Comparison of ENCODE assay signal across 22 cellular contexts in the genomic region with DNA sequence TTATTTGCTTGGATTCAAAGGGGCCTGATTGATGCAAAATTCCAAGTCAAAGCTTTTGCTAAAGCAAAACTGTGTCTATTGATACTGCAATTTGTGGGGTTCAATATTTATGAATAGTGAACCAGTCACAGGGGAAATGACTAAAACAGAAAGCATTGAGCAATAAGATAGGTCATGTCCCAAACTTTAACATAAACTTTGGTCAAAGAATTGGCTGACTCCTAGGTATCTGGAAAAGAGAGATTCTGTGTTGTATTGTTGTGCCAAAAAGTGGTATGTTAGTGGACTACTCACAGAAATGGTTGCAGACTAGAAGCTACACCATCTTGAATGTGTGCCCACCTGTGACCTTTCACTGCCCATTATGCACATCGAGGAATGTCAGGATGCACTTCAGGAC.
"Had no signal": no experiment of that assay in that cellular context is flagged by ENCODE, and none has a peak within 500 bp of the region (broad histone marks: within the 10 kb centered on the region; RNA-seq: fewer than 3 reads in every experiment).

No MANE protein-coding gene starts in this region.

- ATAC-seq: activated CD8-positive, alpha-beta T cell treated with anti-CD3 and anti-CD28 coated beads for 36 hours; activated T-cell treated with anti-CD3 and anti-CD28 coated beads, Interleukin-2, amount 50 U/mL, for 4 hours; body of pancreas; esophagus mucosa; gastrocnemius medialis; left lung; sciatic nerve; stimulated activated naive B cell treated with anti-CD40 and anti-IgM and Interleukin-4, amounts not matched to agents 10 μg/mL and 1 μg/mL and 100 μg/mL, for 72 hours had no signal

- H3K4me3 Mint-ChIP-seq: activated CD8-positive, alpha-beta T cell treated with anti-CD3 and anti-CD28 coated beads for 36 hours; activated naive CD4-positive, alpha-beta T cell treated with anti-CD3 and anti-CD28 coated beads for 36 hours; activated T-cell treated with anti-CD3 and anti-CD28 coated beads, Interleukin-2, amount 50 U/mL, for 4 hours; nephron progenitor cell; stimulated activated naive B cell treated with anti-CD40 and anti-IgM and Interleukin-4, amounts not matched to agents 10 μg/mL and 1 μg/mL and 100 μg/mL, for 72 hours had no signal

- H3K36me3 Mint-ChIP-seq: stimulated activated naive B cell treated with anti-CD40 and anti-IgM and Interleukin-4, amounts not matched to agents 10 μg/mL and 1 μg/mL and 100 μg/mL, for 72 hours had no signal

- H3K27me3 ChIP-seq: body of pancreas, colonic mucosa, gastrocnemius medialis, left lung, upper lobe of left lung had no signal

- H3K4me1 Mint-ChIP-seq: nephron progenitor cell; stimulated activated naive B cell treated with anti-CD40 and anti-IgM and Interleukin-4, amounts not matched to agents 10 μg/mL and 1 μg/mL and 100 μg/mL, for 72 hours had no signal

- H3K27me3 Mint-ChIP-seq: activated CD8-positive, alpha-beta T cell treated with anti-CD3 and anti-CD28 coated beads for 36 hours; stimulated activated naive B cell treated with anti-CD40 and anti-IgM and Interleukin-4, amounts not matched to agents 10 μg/mL and 1 μg/mL and 100 μg/mL, for 72 hours had no signal

- DNase-seq: activated CD4-positive, alpha-beta T cell treated with anti-CD3 and anti-CD28 coated beads for 48 hours; activated CD4-positive, CD25-positive, alpha-beta regulatory T cell; activated CD8-positive, alpha-beta T cell treated with anti-CD3 and anti-CD28 coated beads for 36 hours; activated naive CD4-positive, alpha-beta T cell treated with anti-CD3 and anti-CD28 coated beads for 36 hours; activated T-cell treated with anti-CD3 and anti-CD28 coated beads, Interleukin-2, amount 50 U/mL, for 4 hours; body of pancreas; central memory CD4-positive, alpha-beta T cell; colonic mucosa; gastrocnemius medialis; head of caudate nucleus; left lung; nephron progenitor cell; nucleus accumbens; stimulated activated CD4-positive, alpha-beta T cell treated with anti-CD3 and anti-CD28 coated beads, Interleukin-4, amount 100 ng/mL, for 4 hours; stimulated activated naive B cell treated with anti-CD40 and anti-IgM and Interleukin-4, amounts not matched to agents 10 μg/mL and 1 μg/mL and 100 μg/mL, for 72 hours; T-helper 1 cell; T1000; upper lobe of left lung had no signal

- H3K9me3 ChIP-seq: body of pancreas, colonic mucosa, gastrocnemius medialis, thoracic aorta, upper lobe of left lung had no signal

- H3K27ac ChIP-seq: body of pancreas, colonic mucosa, gastrocnemius medialis, left lung, thoracic aorta, upper lobe of left lung had no signal

- H3K9me3 Mint-ChIP-seq: activated CD8-positive, alpha-beta T cell treated with anti-CD3 and anti-CD28 coated beads for 36 hours; activated naive CD4-positive, alpha-beta T cell treated with anti-CD3 and anti-CD28 coated beads for 36 hours; activated T-cell treated with anti-CD3 and anti-CD28 coated beads, Interleukin-2, amount 50 U/mL, for 4 hours had no signal

- H3K4me1 ChIP-seq: body of pancreas, colonic mucosa, gastrocnemius medialis, left lung, upper lobe of left lung had no signal

- H3K27ac Mint-ChIP-seq: activated CD8-positive, alpha-beta T cell treated with anti-CD3 and anti-CD28 coated beads for 36 hours; activated naive CD4-positive, alpha-beta T cell treated with anti-CD3 and anti-CD28 coated beads for 36 hours; nephron progenitor cell; stimulated activated naive B cell treated with anti-CD40 and anti-IgM and Interleukin-4, amounts not matched to agents 10 μg/mL and 1 μg/mL and 100 μg/mL, for 72 hours had no signal

- FAIRE-seq: endometrium had no signal

- H3K36me3 ChIP-seq: colonic mucosa, gastrocnemius medialis, left lung, thoracic aorta, upper lobe of left lung had no signal

- H3K4me3 ChIP-seq: body of pancreas, colonic mucosa, gastrocnemius medialis, left lung, thoracic aorta, upper lobe of left lung had no signal
